24 cellular contexts compared by ENCODE assay signal in genomic region chr13:98223741-98224140, GRCh38. TPM values are rescaled to one million over a fixed set of nuclear protein-coding genes. Genes with fewer than 3 reads are reported as not detected.
"Had no signal": no experiment of that assay in that cellular context is flagged by ENCODE, and none has a peak within 500 bp of the region (broad histone marks: within the 10 kb centered on the region; RNA-seq: fewer than 3 reads in every experiment).

No MANE protein-coding gene starts in this region.

- H3K27ac ChIP-seq: heart left ventricle, right atrium auricular region, suprapubic skin had no signal

- H3K4me1 Mint-ChIP-seq: central memory CD8-positive, alpha-beta T cell had no signal

- H3K4me3 Mint-ChIP-seq: activated T-cell treated with anti-CD3 and anti-CD28 coated beads, Interleukin-2, amount 50 U/mL, for 72 hours; central memory CD8-positive, alpha-beta T cell; natural killer cell treated with Interleukin-12 subunit alpha and Interleukin-12 subunit beta and Interleukin-15 and Interleukin-18, amount 100 ng/mL, for 72 hours; stimulated activated naive CD8-positive, alpha-beta T cell treated with anti-CD3 and anti-CD28 coated beads, Interleukin-15, Interleukin-2, amounts not matched to agents 100 ng/mL and 50 ng/mL, for 24 hours had no signal

- H3K9me3 Mint-ChIP-seq: activated T-cell treated with anti-CD3 and anti-CD28 coated beads, Interleukin-2, amount 50 U/mL, for 72 hours; central memory CD8-positive, alpha-beta T cell; natural killer cell treated with Interleukin-12 subunit alpha and Interleukin-12 subunit beta and Interleukin-15 and Interleukin-18, amount 100 ng/mL, for 72 hours; stimulated activated naive CD8-positive, alpha-beta T cell treated with anti-CD3 and anti-CD28 coated beads, Interleukin-15, Interleukin-2, amounts not matched to agents 100 ng/mL and 50 ng/mL, for 24 hours had no signal

- H3K27ac Mint-ChIP-seq: activated T-cell treated with anti-CD3 and anti-CD28 coated beads, Interleukin-2, amount 50 U/mL, for 72 hours; natural killer cell treated with Interleukin-12 subunit alpha and Interleukin-12 subunit beta and Interleukin-15 and Interleukin-18, amount 100 ng/mL, for 72 hours; stimulated activated naive CD8-positive, alpha-beta T cell treated with anti-CD3 and anti-CD28 coated beads, Interleukin-15, Interleukin-2, amounts not matched to agents 100 ng/mL and 50 ng/mL, for 24 hours had no signal

- H3K4me3 ChIP-seq: heart left ventricle, right atrium auricular region, suprapubic skin had no signal

- DNase-seq: activated CD4-positive, alpha-beta T cell treated with anti-CD3 and anti-CD28 coated beads, Interleukin-2, amount 50 U/mL, for 1 hour; activated CD8-positive, alpha-beta memory T cell treated with anti-CD3 and anti-CD28 coated beads for 24 hours; activated CD8-positive, alpha-beta memory T cell treated with anti-CD3 and anti-CD28 coated beads, Interleukin-2, amount 50 U/mL, for 48 hours; activated effector memory CD4-positive, alpha-beta T cell treated with anti-CD3 and anti-CD28 coated beads, Interleukin-2, amount 50 U/mL, for 16 hours; activated naive CD4-positive, alpha-beta T cell treated with anti-CD3 and anti-CD28 coated beads, Interleukin-2, amount 50 U/mL, for 16 hours; activated T-cell treated with anti-CD3 and anti-CD28 coated beads, Interleukin-2, amount 50 U/mL, for 72 hours; aorta; cortex of kidney; effector CD4-positive, alpha-beta T cell; heart left ventricle; mesendoderm; nucleus accumbens; posterior cingulate gyrus; stimulated activated CD4-positive, alpha-beta T cell treated with anti-CD3 and anti-CD28 coated beads, Interleukin-2, amount 100 ng/mL, for 24 hours; T1000; trophoblast cell had no signal

- H3K36me3 ChIP-seq: heart left ventricle, right atrium auricular region, suprapubic skin had no signal

- ATAC-seq: activated T-cell treated with anti-CD3 and anti-CD28 coated beads, Interleukin-2, amount 50 U/mL, for 72 hours; heart left ventricle had no signal

- FAIRE-seq: frontal cortex had no signal

- H3K27me3 Mint-ChIP-seq: stimulated activated naive CD8-positive, alpha-beta T cell treated with anti-CD3 and anti-CD28 coated beads, Interleukin-15, Interleukin-2, amounts not matched to agents 100 ng/mL and 50 ng/mL, for 24 hours had no signal

- H3K9me3 ChIP-seq: heart left ventricle, right atrium auricular region, suprapubic skin had no signal

- H3K36me3 Mint-ChIP-seq: natural killer cell treated with Interleukin-12 subunit alpha and Interleukin-12 subunit beta and Interleukin-15 and Interleukin-18, amount 100 ng/mL, for 72 hours had no signal

RNA-seq across cellular contexts. Expression of gene RNF113B, which starts 46.7 kb away (rescaled TPM):
- total RNA-seq: activated T-cell treated with anti-CD3 and anti-CD28 coated beads, Interleukin-2, amount 50 U/mL, for 72 hours; aorta; frontal cortex; heart left ventricle; lower leg skin; natural killer cell treated with Interleukin-12 subunit alpha and Interleukin-12 subunit beta and Interleukin-15 and Interleukin-18, amount 100 ng/mL, for 72 hours; right atrium auricular region; suprapubic skin; T-helper 1 cell treated with Interleukin-12 subunit alpha and Interleukin-12 subunit beta and Interleukin-4 antibody, amounts not matched to agents 30 ng/mL and 1 ng/mL, for 36 hours had no signal
